25 cellular contexts compared by ENCODE assay signal in the genomic region with DNA sequence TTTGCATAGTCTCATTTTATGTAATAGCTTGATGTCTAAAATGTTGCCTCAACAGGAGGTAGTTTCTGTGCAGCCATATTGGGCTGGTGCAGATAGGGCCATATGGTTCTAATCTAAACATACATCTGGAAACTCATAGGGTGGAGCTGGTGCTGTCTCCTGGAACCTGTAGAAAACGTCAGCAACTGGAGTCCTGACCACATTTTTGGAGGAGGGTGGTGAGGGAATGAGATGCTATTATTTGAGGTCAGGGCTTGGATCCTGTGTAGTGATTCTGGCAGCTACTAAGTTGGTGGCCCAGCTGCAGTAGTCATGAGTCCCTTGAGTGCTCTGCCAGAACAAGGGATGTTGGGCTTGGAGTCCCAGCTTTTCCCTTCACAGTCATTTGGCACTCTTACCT. TPM values are rescaled to one million over a fixed set of nuclear protein-coding genes. Genes with fewer than 3 reads are reported as not detected.
DNase-seq lines count a peak whose midpoint lies in the region; ATAC-seq, FAIRE-seq and TF ChIP-seq lines count a peak whose summit lies in the region.
"Had no signal": no experiment of that assay in that cellular context is flagged by ENCODE, and none has a peak within 500 bp of the region (broad histone marks: within the 10 kb centered on the region; RNA-seq: fewer than 3 reads in every experiment).

No MANE protein-coding gene starts in this region.

- no peak overlapping the region for H4K12ac ChIP-seq in trophoblast cell (ENCODE audit: low read depth, low read length)

- H3K9me1 ChIP-seq in IMR-90 (ENCODE audit: insufficient read depth, low read length), result peaks cover 6% of the 10 kb centered on the region; the same call in 1 of the 2 replicates

- H3K4me1 Mint-ChIP-seq in glutamatergic neuron (ENCODE audit: low read depth, unreplicated experiment), result peaks cover 43% of the 10 kb centered on the region
- peaks cover 50 to 94% (median 87%) of the 10 kb centered on the region in 4 donors for H3K4me1 Mint-ChIP-seq in naive thymus-derived CD8-positive, alpha-beta T cell

- H3K4me1 ChIP-seq in IMR-90 (ENCODE audit: control insufficient read depth, insufficient read depth, low read length) (peaks cover 3% of the 10 kb centered on the region), GM12878 (ENCODE audit: control insufficient read depth, insufficient read depth, low read length) (peaks cover 11% of the 10 kb centered on the region), trophoblast cell (ENCODE audit: control insufficient read depth in 1 of 2, insufficient read depth in 2 of 2, low read length in 2 of 2) (peaks cover 12 to 26% of the 10 kb centered on the region in 2 experiments)

- no peak overlapping the region for H3K18ac ChIP-seq in IMR-90 (ENCODE audit: low read depth, low read length)
- no peak overlapping the region for H3K18ac ChIP-seq in trophoblast cell (ENCODE audit: low read length)

- H2AFZ ChIP-seq in IMR-90 (replicated peaks; ENCODE audit: low read length, poor library complexity) (no peak overlapping the region), GM12878 (ENCODE audit: control insufficient read depth, low read depth, low read length) (no peak overlapping the region), trophoblast cell (ENCODE audit: insufficient read depth, low read length, poor library complexity) (no peak overlapping the region)
- H2AFZ ChIP-seq: PC-9 had no signal

- no peak overlapping the region for H3K4me3 Mint-ChIP-seq in glutamatergic neuron (ENCODE audit: unreplicated experiment)
- no peak overlapping the region for H3K4me3 Mint-ChIP-seq in naive thymus-derived CD8-positive, alpha-beta T cell
- H3K4me3 Mint-ChIP-seq: activated naive CD4-positive, alpha-beta T cell treated with anti-CD3 and anti-CD28 coated beads for 36 hours; CD4-positive, alpha-beta T cell; nephron progenitor cell; T-helper 2 cell treated with Interferon-gamma antibody and Interleukin-4, amounts not matched to agents 5 μg/mL and 100 μg/mL, for 36 hours had no signal

- peaks cover 30% of the 10 kb centered on the region for H4K20me1 ChIP-seq in IMR-90 (ENCODE audit: insufficient read depth, low read length)
- H4K20me1 ChIP-seq in GM12878 (ENCODE audit: control insufficient read depth, insufficient read depth), result no peaks in the 10 kb centered on the region

- no peak overlapping the region for H3K56ac ChIP-seq in IMR-90 (ENCODE audit: extremely low read depth, insufficient read depth, low read length)

- H4K91ac ChIP-seq in IMR-90 (ENCODE audit: insufficient read depth, low read depth, low read length) (no peak overlapping the region), trophoblast cell (ENCODE audit: low read depth, low read length) (no peak overlapping the region)

- RAD21 ChIA-PET in GM12878 (lab: Charles Lee; ENCODE audit: unreplicated experiment), result no interaction called here

- H2AK5ac ChIP-seq in IMR-90 (ENCODE audit: low read depth, low read length) (no peak overlapping the region), trophoblast cell (ENCODE audit: low read length) (no peak overlapping the region)

- TF ChIP-seq EP300 in GM12878 (IDR thresholded peaks at IDR 0.05; ENCODE audit: borderline replicate concordance in 1 of 2, control insufficient read depth in 1 of 2, low read depth in 2 of 2, low read length in 2 of 2), result no peak

- no peak overlapping the region for H2BK15ac ChIP-seq in IMR-90 (ENCODE audit: low read depth, low read length)

- H2BK120ac ChIP-seq in IMR-90 (ENCODE audit: low read depth, low read length) (no peak overlapping the region), trophoblast cell (ENCODE audit: insufficient read depth, low read length, poor library complexity) (no peak overlapping the region)

- H4K5ac ChIP-seq in IMR-90 (ENCODE audit: low read depth, low read length), result no peak overlapping the region

- H2AK9ac ChIP-seq in IMR-90 (replicated peaks; ENCODE audit: low read depth, low read length, poor library complexity), result no peak overlapping the region

- peaks cover 3% of the 10 kb centered on the region; the same call in 1 of the 2 replicates for H3K79me2 ChIP-seq in GM12878 (ENCODE audit: control insufficient read depth, insufficient read depth, low read length)
- peaks cover 7% of the 10 kb centered on the region for H3K79me2 ChIP-seq in trophoblast cell (ENCODE audit: control insufficient read depth, insufficient read depth, low read length, poor library complexity)

- TF ChIP-seq RAD21 in IMR-90 (IDR thresholded peaks at IDR 0.05; ENCODE audit: low read length), result no peak
- TF ChIP-seq RAD21 in GM12878 (IDR thresholded peaks at IDR 0.05; ENCODE audit: insufficient read depth, low read depth, low read length), result no peak

- H2BK5ac ChIP-seq in IMR-90 (ENCODE audit: low read depth, low read length, poor library complexity, severe bottlenecking) (no peak overlapping the region), trophoblast cell (ENCODE audit: low read depth, low read length, poor library complexity) (no peak overlapping the region)

- SMC1A ChIA-PET in GM12878 (lab: Charles Lee; ENCODE audit: uncharacterized antibody, unreplicated experiment), result interaction anchor here (0.6 to 2.1 kb wide), 4 partner anchors 8 to 775 kb away, joined by 3 to 6 read pairs (median 4); no protein-coding TSS in a partner anchor

- no peaks in the 10 kb centered on the region for H3K36me3 Mint-ChIP-seq in glutamatergic neuron (ENCODE audit: unreplicated experiment)
- H3K36me3 Mint-ChIP-seq in naive thymus-derived CD8-positive, alpha-beta T cell, result peaks cover 0 to 27% (median 16%) of the 10 kb centered on the region in 3 donors

- no TSS peak for BruUV-seq in IMR-90 (replicated peaks; lab: Mats Ljungman, UMichigan)
- no TSS peak for BruUV-seq in GM12878 (replicated peaks; lab: Mats Ljungman, UMichigan)

- H3K27ac ChIP-seq in IMR-90 (ENCODE audit: insufficient read depth, low read length) (no peak overlapping the region), GM12878 (ENCODE audit: control insufficient read depth, insufficient read depth) (no peak overlapping the region), trophoblast cell (ENCODE audit: low read depth, low read length) (peak overlapping the region; percentile 27)
- H3K27ac ChIP-seq: PC-9, tibial nerve had no signal

- H3K14ac ChIP-seq in IMR-90 (replicated peaks; ENCODE audit: low read depth, low read length), result no peak overlapping the region
- no peak overlapping the region for H3K14ac ChIP-seq in trophoblast cell (ENCODE audit: low read length)

- CTCF ChIA-PET in IMR-90 (lab: Yijun Ruan, JAX), result no interaction called here
- CTCF ChIA-PET in GM12878 (lab: Yijun Ruan, JAX), result interaction anchor here (1.2 kb wide), 1 partner anchor 13 kb away, joined by 3 read pairs; no protein-coding TSS in a partner anchor

- H3K4me2 ChIP-seq in IMR-90 (ENCODE audit: low read depth, low read length), result no peak overlapping the region
- no peak overlapping the region for H3K4me2 ChIP-seq in GM12878 (ENCODE audit: control insufficient read depth, insufficient read depth)
- H3K4me2 ChIP-seq in trophoblast cell (ENCODE audit: low read length), result no peak overlapping the region
- H3K4me2 ChIP-seq: PC-9 had no signal

- H3K4me3 ChIP-seq in IMR-90 (ENCODE audit: insufficient read depth, low read depth, low read length) (no peak overlapping the region), GM12878 (no peak overlapping the region), trophoblast cell (ENCODE audit: low read depth, low read length) (no peak overlapping the region)
- H3K4me3 ChIP-seq: PC-9, tibial nerve had no signal

- H3K79me1 ChIP-seq in IMR-90 (ENCODE audit: low read depth in 1 of 2, low read length in 2 of 2), result peaks cover 30 to 62% of the 10 kb centered on the region in 2 experiments
- peaks cover 10% of the 10 kb centered on the region for H3K79me1 ChIP-seq in trophoblast cell (ENCODE audit: low read length)

- H3K36me3 ChIP-seq in IMR-90 (ENCODE audit: control insufficient read depth, insufficient read depth, low read length) (no peaks in the 10 kb centered on the region), GM12878 (ENCODE audit: control insufficient read depth in 2 of 2, insufficient read depth in 2 of 2, low read length in 1 of 2) (no peaks in the 10 kb centered on the region), trophoblast cell (ENCODE audit: control insufficient read depth in 1 of 2, insufficient read depth in 2 of 2, low read length in 2 of 2) (peaks cover 2% of the 10 kb centered on the region in 2 experiments)
- H3K36me3 ChIP-seq: tibial nerve had no signal

- in situ Hi-C loops in IMR-90 (cut with MboI; ENCODE audit: low sequenced_read_pairs), result no loop called here
- in situ Hi-C loops in GM12878 (cut with MboI), result no loop called here

- no peak for FAIRE-seq in GM12878 (lab: Jason Lieb, UNC)

- DNase-seq in DMS 273 treated with DMSO at 0.1 percent for 48 hours (lab: John Stamatoyannopoulos, UW), result peak; percentile 21
- DNase-seq in IMR-90, result peak; percentile 22
- no peak for DNase-seq in GM12878 (ENCODE audit: low read depth, low spot score)
- peak; percentile 41 to 72 for DNase-seq in trophoblast cell
- DNase-seq in glutamatergic neuron, result no peak
- no peak for DNase-seq in naive thymus-derived CD8-positive, alpha-beta T cell
- DNase-seq: activated CD4-positive, CD25-positive, alpha-beta regulatory T cell treated with anti-CD3 and anti-CD28 coated beads, Interleukin-2, amount 50 U/mL, for 72 hours; activated naive CD4-positive, alpha-beta T cell treated with anti-CD3 and anti-CD28 coated beads for 36 hours; activated T-cell treated with anti-CD3 and anti-CD28 coated beads, Interleukin-2, amount 50 U/mL, for 48 hours; CD4-positive, alpha-beta T cell; DMS53; H7; head of caudate nucleus; midbrain; NCI-H1436 treated with DMSO at 0.1 percent for 48 hours; NCI-H2171 treated with DMSO at 0.1 percent for 48 hours; NCI-H774; nephron progenitor cell; PC-9; stimulated activated CD4-positive, alpha-beta T cell treated with anti-CD3 and anti-CD28 coated beads, Interleukin-2, amount 100 ng/mL, for 24 hours; stimulated activated naive CD4-positive, alpha-beta T cell had no signal

- H3K27ac Mint-ChIP-seq in glutamatergic neuron (ENCODE audit: unreplicated experiment), result no peak overlapping the region
- no peak overlapping the region for H3K27ac Mint-ChIP-seq in naive thymus-derived CD8-positive, alpha-beta T cell
- H3K27ac Mint-ChIP-seq: activated naive CD4-positive, alpha-beta T cell treated with anti-CD3 and anti-CD28 coated beads for 36 hours; CD4-positive, alpha-beta T cell; nephron progenitor cell; T-helper 2 cell treated with Interferon-gamma antibody and Interleukin-4, amounts not matched to agents 5 μg/mL and 100 μg/mL, for 36 hours had no signal

- no peak overlapping the region for H3K4ac ChIP-seq in IMR-90 (ENCODE audit: low read depth, low read length)
- H3K4ac ChIP-seq in trophoblast cell (ENCODE audit: low read depth, low read length), result peak overlapping the region; percentile 8

- no peak overlapping the region for H3K9ac ChIP-seq in IMR-90 (ENCODE audit: low read depth, low read length)
- H3K9ac ChIP-seq in GM12878 (ENCODE audit: control insufficient read depth, insufficient read depth, low read length), result no peak overlapping the region
- H3K9ac ChIP-seq in trophoblast cell (ENCODE audit: low read length), result no peak overlapping the region

- H3K9me3 Mint-ChIP-seq in glutamatergic neuron (ENCODE audit: unreplicated experiment), result peaks cover 4% of the 10 kb centered on the region
- H3K9me3 Mint-ChIP-seq in naive thymus-derived CD8-positive, alpha-beta T cell, result no peaks in the 10 kb centered on the region
- H3K9me3 Mint-ChIP-seq: activated naive CD4-positive, alpha-beta T cell treated with anti-CD3 and anti-CD28 coated beads for 36 hours; CD4-positive, alpha-beta T cell; T-helper 2 cell treated with Interferon-gamma antibody and Interleukin-4, amounts not matched to agents 5 μg/mL and 100 μg/mL, for 36 hours had no signal

- POLR2A ChIA-PET in IMR-90 (lab: Charles Lee; ENCODE audit: unreplicated experiment), result no interaction called here
- POLR2A ChIA-PET in GM12878 (lab: Charles Lee), result interaction anchor here (1.0 kb wide), 1 partner anchor 11 kb away, joined by 3 read pairs; no protein-coding TSS in a partner anchor
- POLR2A ChIA-PET in naive thymus-derived CD8-positive, alpha-beta T cell (lab: Charles Lee), result interaction anchor here (0.9 to 1.9 kb wide), 2 partner anchors 9 to 11 kb away, joined by 3 to 8 read pairs; no protein-coding TSS in a partner anchor

- no peak overlapping the region for H4K8ac ChIP-seq in IMR-90 (ENCODE audit: low read depth in 2 of 2, low read length in 2 of 2)
- no peak overlapping the region for H4K8ac ChIP-seq in trophoblast cell (ENCODE audit: low read depth, low read length)

- ATAC-seq in IMR-90 (ENCODE audit: low read depth) (no peak), GM12878 (peak; percentile 22; the same call in 2 of the 3 replicates), HG02840 (IDR thresholded peaks at IDR 0.05; ENCODE audit: low FRiP score, unreplicated experiment) (no peak), HG02623 (IDR thresholded peaks at IDR 0.05; ENCODE audit: unreplicated experiment) (no peak)
- ATAC-seq in naive thymus-derived CD8-positive, alpha-beta T cell, result no peak

- WGBS in IMR-90 (ENCODE audit: extremely low coverage in 2 of 2, insufficient read length in 1 of 2), 2 experiments, result 20% methylated on average over 1 of the region's 1 CpG; no CpG with 5 or more reads in 1 of the 2 experiments
- 5% methylated on average over 1 of the region's 1 CpG for WGBS in GM12878 (ENCODE audit: insufficient coverage, insufficient replicate concordance, low lambda C conversion rate, missing lambda C conversion rate)
- WGBS in trophoblast cell (ENCODE audit: extremely low coverage, insufficient coverage, insufficient read length), result no CpG with 5 or more reads among the region's 1 CpG

- H2BK12ac ChIP-seq in trophoblast cell (ENCODE audit: low read length), result peak overlapping the region; percentile 54

- H3K9me3 ChIP-seq in IMR-90 (ENCODE audit: control insufficient read depth, insufficient read depth, low read length), result no peaks in the 10 kb centered on the region
- H3K9me3 ChIP-seq in GM12878 (replicated peaks; ENCODE audit: control insufficient read depth, insufficient read depth, low read length), result no peaks in the 10 kb centered on the region; the same call in 2 of the 3 replicates
- no peaks in the 10 kb centered on the region for H3K9me3 ChIP-seq in trophoblast cell (ENCODE audit: insufficient read depth, low read depth, low read length)
- H3K9me3 ChIP-seq: tibial nerve had no signal

- no peaks in the 10 kb centered on the region for H3K27me3 ChIP-seq in IMR-90 (ENCODE audit: control insufficient read depth, insufficient read depth, low read length)
- no peaks in the 10 kb centered on the region for H3K27me3 ChIP-seq in GM12878 (replicated peaks in 1 of 2; ENCODE audit: control insufficient read depth in 2 of 2, insufficient read depth in 2 of 2, low read length in 1 of 2)
- H3K27me3 ChIP-seq in trophoblast cell (ENCODE audit: insufficient read depth, low read length), result no peaks in the 10 kb centered on the region
- H3K27me3 ChIP-seq: tibial nerve had no signal

- TF ChIP-seq POLR2A in IMR-90 (IDR thresholded peaks at IDR 0.05; ENCODE audit: low read depth, low read length), result no peak
- no peak for TF ChIP-seq POLR2A in GM12878 (IDR thresholded peaks at IDR 0.05; ENCODE audit: low read depth, low read length)

- H3K27me3 Mint-ChIP-seq in glutamatergic neuron (ENCODE audit: unreplicated experiment), result no peaks in the 10 kb centered on the region
- H3K27me3 Mint-ChIP-seq in naive thymus-derived CD8-positive, alpha-beta T cell, result no peaks in the 10 kb centered on the region
- H3K27me3 Mint-ChIP-seq: CD4-positive, alpha-beta T cell had no signal

- dilution Hi-C loops in IMR-90 (cut with HindIII; ENCODE audit: low sequenced_read_pairs, unreplicated experiment), result no loop called here

- TF ChIP-seq CTCF in IMR-90 (conservative IDR thresholded peaks at IDR 0.05; ENCODE audit: low read depth, low read length) (no peak), GM12878 (IDR thresholded peaks at IDR 0.05 in 2 of 3, conservative IDR thresholded peaks at IDR 0.05 in 1 of 3; ENCODE audit: control insufficient read depth in 2 of 3, extremely low read depth in 1 of 3, insufficient read depth in 1 of 3, low read depth in 3 of 3, low read length in 3 of 3) (no peak), glutamatergic neuron (IDR thresholded peaks at IDR 0.05; ENCODE audit: partially characterized antibody, unreplicated experiment) (no peak)

- intact Hi-C loops in IMR-90 (cut with micrococcal nuclease), result no loop called here
- intact Hi-C loops in GM12878 (cut with micrococcal nuclease; ENCODE audit: unreplicated experiment), result no loop called here

- no peak overlapping the region for H2BK20ac ChIP-seq in IMR-90 (ENCODE audit: low read depth, low read length)

- H3K23ac ChIP-seq in IMR-90 (ENCODE audit: low read depth, low read length) (no peak overlapping the region), trophoblast cell (ENCODE audit: low read length) (peak overlapping the region; percentile 88)

RNA-seq across cellular contexts. Expression of a gene that starts 14.1 kb away (rescaled TPM):
- total RNA-seq in IMR-90 (2012; rRNA removed) (29.6 and 46.4 TPM in 2 replicates), GM12878 (2014; rRNA removed) (12.7 and 14.8 TPM in 2 replicates), GM12878 (2014; rRNA removed; fragmentation: Illumina TruSeq; extraction: Trizol) (16.5 and 16.6 TPM in 2 replicates), GM12878 (2021) (12.0 and 14.5 TPM in 2 replicates), glutamatergic neuron (ENCODE audit: unreplicated experiment) (90.8 TPM)
- polyA plus RNA-seq in IMR-90 (2012; rRNA removed) (14.1 and 16.4 TPM in 2 replicates), GM12878 (2011; rRNA removed) (27.9 and 40.9 TPM in 2 replicates), GM12878 (2014; fragmentation: Illumina TruSeq; extraction: Trizol) (11.7 and 13.6 TPM in 2 replicates), GM12878 (2014; fragmentation: Nextera tagmentation; extraction: Ambion mirVana) (1 to 10 TPM; 4.2 to 4.5 TPM), GM12878 (2014; rRNA removed) (6.2 and 7.4 TPM in 2 replicates), GM12878 (2016; fragmentation: Nextera tagmentation; extraction: Ambion mirVana) (1 to 10 TPM; 8.5 to 9.2 TPM)
- 3.6 and 6.5 TPM in 2 replicates for polyA plus RNA-seq in IMR-90 (2012; cell fraction: cytosol; rRNA removed)
- polyA plus RNA-seq in IMR-90 (2012; cell fraction: nucleus; rRNA removed; ENCODE audit: low replicate concordance), result 2.6 and 17.5 TPM in 2 replicates
- 43.6 and 52.3 TPM in 2 replicates for total RNA-seq in GM12878 (2013; cell fraction: nucleolus; rRNA removed)
- polyA plus RNA-seq in GM12878 (2011; ENCODE audit: low read depth), result 3.5 TPM
- polyA plus RNA-seq in GM12878 (2011; cell fraction: cytosol; rRNA removed), result 10.1 and 10.5 TPM in 2 replicates
- 26.2 and 29.4 TPM in 2 replicates for polyA plus RNA-seq in GM12878 (2011; cell fraction: nucleus; rRNA removed)
- polyA plus RNA-seq in GM12878 (2012), result 5.6 and 6.7 TPM in 2 replicates
- polyA minus RNA-seq in GM12878 (2011; rRNA and poly(A)+ RNA removed), result 41.2 and 46.7 TPM in 2 replicates
- 15.6 and 28.1 TPM in 2 replicates for polyA minus RNA-seq in GM12878 (2011; cell fraction: cytosol; rRNA and poly(A)+ RNA removed)
- polyA minus RNA-seq in GM12878 (2011; cell fraction: nucleus; rRNA and poly(A)+ RNA removed), result 51.1 and 77.2 TPM in 2 replicates
- 61.9 and 66.5 TPM in 2 replicates for polyA plus RNA-seq in trophoblast cell (2013)
- 10 to 100 TPM; 80.3 to 83.9 TPM for total RNA-seq in naive thymus-derived CD8-positive, alpha-beta T cell
- polyA plus RNA-seq in naive thymus-derived CD8-positive, alpha-beta T cell, result 10 to 100 TPM; 17.5 to 20.7 (median 20.2) TPM

Comparison
In these comparisons a context has a peak if more than half of its experiments do, and no peak if none do; other contexts are left out.
1. DNase-seq: peak in DMS 273 treated with DMSO at 0.1 percent for 48 hours (single experiment), IMR-90 (single experiment) and trophoblast cell (2 of 2); none in GM12878 (single experiment), glutamatergic neuron (single experiment) and naive thymus-derived CD8-positive, alpha-beta T cell (0 of 10).